Comparison of ENCODE assay signal across 14 cellular contexts in genomic region chr17:50955667-50956120, GRCh38.
A peak's percentile ranks its signal among the peaks of the same experiment; 100 is the strongest.
DNase-seq lines count a peak whose midpoint lies in the region; ATAC-seq and TF ChIP-seq lines count a peak whose summit lies in the region.
"Had no signal": no experiment of that assay in that cellular context is flagged by ENCODE, and none has a peak within 500 bp of the region (broad histone marks: within the 10 kb centered on the region; RNA-seq: fewer than 3 reads in every experiment).

No MANE protein-coding gene starts in this region.

- TF ChIP-seq POLR2A in esophagus muscularis mucosa (IDR thresholded peaks at IDR 0.05; ENCODE audit: low read depth) = no peak
- no peak for TF ChIP-seq POLR2A in suprapubic skin (IDR thresholded peaks at IDR 0.05)

- H3K79me2 ChIP-seq in PC-3 (ENCODE audit: low read length) = no peaks in the 10 kb centered on the region

- CTCF ChIA-PET in PC-3 (lab: Charles Lee) = interaction anchor here (1.2 kb wide), 1 partner anchor 104 kb away, joined by 4 read pairs; no protein-coding TSS in a partner anchor
- CTCF ChIA-PET in activated CD4-positive, alpha-beta T cell treated with anti-CD3 and anti-CD28 coated beads for 36 hours (lab: Charles Lee) = interaction anchor here (0.6 to 8.4 kb wide), 10 partner anchors 11 to 150 kb away, joined by 3 to 120 read pairs (median 5); partner anchors contain the start of gene TOB1

- no peaks in the 10 kb centered on the region for H3K27me3 ChIP-seq in PC-3 (ENCODE audit: low read length)
- no peaks in the 10 kb centered on the region for H3K27me3 ChIP-seq in esophagus muscularis mucosa
- no peaks in the 10 kb centered on the region for H3K27me3 ChIP-seq in muscle layer of duodenum (ENCODE audit: low read depth, low read length)
- no peaks in the 10 kb centered on the region for H3K27me3 ChIP-seq in suprapubic skin

- H3K9me3 ChIP-seq in PC-3 (ENCODE audit: low read length) (no peaks in the 10 kb centered on the region), esophagus muscularis mucosa (no peaks in the 10 kb centered on the region), muscle layer of duodenum (ENCODE audit: control insufficient read depth in 1 of 2, low read length in 2 of 2) (no peaks in the 10 kb centered on the region), suprapubic skin (no peaks in the 10 kb centered on the region)

- no peaks in the 10 kb centered on the region for H3K36me3 Mint-ChIP-seq in activated CD4-positive, alpha-beta T cell treated with anti-CD3 and anti-CD28 coated beads for 36 hours (ENCODE audit: low read depth)
- H3K36me3 Mint-ChIP-seq: naive thymus-derived CD4-positive, alpha-beta T cell had no signal

- no peak overlapping the region for H2AFZ ChIP-seq in PC-3 (ENCODE audit: low read length)

- no peak overlapping the region for H3K4me2 ChIP-seq in PC-3 (ENCODE audit: low read length)

- H4K20me1 ChIP-seq in PC-3 (ENCODE audit: low read length) = no peaks in the 10 kb centered on the region

- POLR2A ChIA-PET in PC-3 (lab: Charles Lee; ENCODE audit: unreplicated experiment) = no interaction called here
- POLR2A ChIA-PET in activated CD4-positive, alpha-beta T cell treated with anti-CD3 and anti-CD28 coated beads for 36 hours (lab: Charles Lee) = interaction anchor here (0.7 kb wide), 1 partner anchor 103 kb away, joined by 4 read pairs; no protein-coding TSS in a partner anchor

- BruUV-seq in PC-3 (replicated peaks; lab: Mats Ljungman, UMichigan) = TSS peak; percentile 6

- WGBS in esophagus muscularis mucosa = 47% methylated on average over 5 of the region's 8 CpGs
- 73% methylated on average over 8 of the region's 8 CpGs for WGBS in suprapubic skin

- no peak overlapping the region for H3K4me3 Mint-ChIP-seq in activated CD4-positive, alpha-beta T cell treated with anti-CD3 and anti-CD28 coated beads for 36 hours
- H3K4me3 Mint-ChIP-seq: activated T-cell treated with anti-CD3 and anti-CD28 coated beads, Interleukin-2, amount 50 U/mL, for 72 hours; naive thymus-derived CD4-positive, alpha-beta T cell had no signal

- no peaks in the 10 kb centered on the region for H3K9me3 Mint-ChIP-seq in activated CD4-positive, alpha-beta T cell treated with anti-CD3 and anti-CD28 coated beads for 36 hours (ENCODE audit: low read depth)
- H3K9me3 Mint-ChIP-seq: activated T-cell treated with anti-CD3 and anti-CD28 coated beads, Interleukin-2, amount 50 U/mL, for 72 hours; naive thymus-derived CD4-positive, alpha-beta T cell had no signal

- peaks cover 4% of the 10 kb centered on the region for H3K4me1 Mint-ChIP-seq in activated CD4-positive, alpha-beta T cell treated with anti-CD3 and anti-CD28 coated beads for 36 hours

- TF ChIP-seq EP300 in esophagus muscularis mucosa (IDR thresholded peaks at IDR 0.05) (no peak), suprapubic skin (IDR thresholded peaks at IDR 0.05) (no peak)

- no peak for DNase-seq in PC-3
- no peak for DNase-seq in esophagus muscularis mucosa (ENCODE audit: extremely low spot score)
- DNase-seq in suprapubic skin (ENCODE audit: low spot score in 2 of 2) = no peak
- DNase-seq in NCI-H2171 (lab: John Stamatoyannopoulos, UW) = no peak
- no peak for DNase-seq in NOMO-1 (lab: John Stamatoyannopoulos, UW; ENCODE audit: unreplicated experiment in 2 of 2)
- DNase-seq in activated CD4-positive, alpha-beta T cell treated with anti-CD3 and anti-CD28 coated beads for 36 hours = no peak
- DNase-seq: activated T-cell treated with anti-CD3 and anti-CD28 coated beads, Interleukin-2, amount 50 U/mL, for 72 hours; central memory CD4-positive, alpha-beta T cell; erythroblast; naive thymus-derived CD4-positive, alpha-beta T cell; NCI-H510A; SHP77 treated with DMSO at 0.1 percent for 48 hours had no signal

- intact Hi-C loops in PC-3 (cut with micrococcal nuclease) = loop anchor here (1.0 kb wide), 1 partner anchor 103 kb away; no protein-coding TSS in a partner anchor
- intact Hi-C loops in esophagus muscularis mucosa (cut with DNase I) = loop anchor here (5.0 to 10.0 kb wide), 3 partner anchors 103 to 411 kb away; partner anchors contain the start of gene SPATA20
- intact Hi-C loops in activated CD4-positive, alpha-beta T cell treated with anti-CD3 and anti-CD28 coated beads for 36 hours (cut with DNase I, micrococcal nuclease) = loop anchor here (1.0 to 5.0 kb wide), 5 partner anchors 92 to 408 kb away; partner anchors contain the start of gene SPATA20 (in 1 of the 2)

- no peak for ATAC-seq in PC-3
- no peak for ATAC-seq in HG03460 (IDR thresholded peaks at IDR 0.05; ENCODE audit: unreplicated experiment)
- no peak for ATAC-seq in activated CD4-positive, alpha-beta T cell treated with anti-CD3 and anti-CD28 coated beads for 36 hours
- ATAC-seq: activated T-cell treated with anti-CD3 and anti-CD28 coated beads, Interleukin-2, amount 50 U/mL, for 72 hours; naive thymus-derived CD4-positive, alpha-beta T cell had no signal

- no peaks in the 10 kb centered on the region for H3K27me3 Mint-ChIP-seq in activated CD4-positive, alpha-beta T cell treated with anti-CD3 and anti-CD28 coated beads for 36 hours
- H3K27me3 Mint-ChIP-seq: naive thymus-derived CD4-positive, alpha-beta T cell had no signal

- H3K36me3 ChIP-seq in PC-3 (ENCODE audit: low read depth, low read length) (no peaks in the 10 kb centered on the region), esophagus muscularis mucosa (peaks cover 0 to 17% (median 11%) of the 10 kb centered on the region in 4 donors), muscle layer of duodenum (ENCODE audit: control insufficient read depth in 1 of 2, insufficient read depth in 2 of 2, low read length in 2 of 2) (peaks cover 0 to under 1% of the 10 kb centered on the region in 2 donors), suprapubic skin (peaks cover 12% of the 10 kb centered on the region)

- H3K9me2 ChIP-seq in PC-3 (replicated peaks; ENCODE audit: low read length) = no peaks in the 10 kb centered on the region

- H3K4me3 ChIP-seq in PC-3 (ENCODE audit: low read length) (no peak overlapping the region), esophagus muscularis mucosa (no peak overlapping the region), muscle layer of duodenum (ENCODE audit: low read depth in 1 of 2, low read length in 2 of 2) (no peak overlapping the region), suprapubic skin (no peak overlapping the region)

- no peak for TF ChIP-seq CTCF in PC-3 (conservative IDR thresholded peaks at IDR 0.05; ENCODE audit: low read depth, low read length)
- TF ChIP-seq CTCF in esophagus muscularis mucosa (IDR thresholded peaks at IDR 0.05) = no peak
- TF ChIP-seq CTCF in suprapubic skin (IDR thresholded peaks at IDR 0.05) = no peak

- H3K27ac Mint-ChIP-seq in activated CD4-positive, alpha-beta T cell treated with anti-CD3 and anti-CD28 coated beads for 36 hours = no peak overlapping the region
- H3K27ac Mint-ChIP-seq: activated T-cell treated with anti-CD3 and anti-CD28 coated beads, Interleukin-2, amount 50 U/mL, for 72 hours had no signal

- H3F3A ChIP-seq in PC-3 (ENCODE audit: low read length, unreplicated experiment) = no peaks in the 10 kb centered on the region

- H3K27ac ChIP-seq in PC-3 (ENCODE audit: low read length) = no peak overlapping the region
- peak overlapping the region; percentile 63 to 76 (median 66) for H3K27ac ChIP-seq in esophagus muscularis mucosa (replicated peaks in 1 of 4)
- H3K27ac ChIP-seq in muscle layer of duodenum (ENCODE audit: low read length) = peak overlapping the region; percentile 1
- H3K27ac ChIP-seq in suprapubic skin = peak overlapping the region; percentile 46

- H3K4me1 ChIP-seq in PC-3 (ENCODE audit: insufficient read depth, low read length) (peaks cover 15% of the 10 kb centered on the region), esophagus muscularis mucosa (peaks cover 28 to 59% (median 55%) of the 10 kb centered on the region in 4 donors), muscle layer of duodenum (ENCODE audit: control insufficient read depth in 1 of 2, insufficient read depth in 2 of 2, low read length in 2 of 2) (peaks cover 16 to 35% of the 10 kb centered on the region in 2 donors), suprapubic skin (peaks cover 56% of the 10 kb centered on the region)

- no peak overlapping the region for H3K9ac ChIP-seq in PC-3 (ENCODE audit: low read length)
